ENCODE assay signal across 15 cellular contexts in genomic region chr2:173049732-173050314, GRCh38. TPM values are rescaled to one million over a fixed set of nuclear protein-coding genes. Genes with fewer than 3 reads are reported as not detected.
DNase-seq lines count a peak whose midpoint lies in the region; FAIRE-seq and TF ChIP-seq lines count a peak whose summit lies in the region.
"Had no signal": no experiment of that assay in that cellular context is flagged by ENCODE, and none has a peak within 500 bp of the region (broad histone marks: within the 10 kb centered on the region; RNA-seq: fewer than 3 reads in every experiment).

No MANE protein-coding gene starts in this region.

- H3K4me1 Mint-ChIP-seq in activated T-helper 2 cell treated with anti-CD3 and anti-CD28 coated beads, Interferon-gamma antibody, Interleukin-2, Interleukin-4, amounts not matched to agents 10 μg/mL and 5 μg/mL and 100 μg/mL, durations not matched to agents 14 hours and 24 hours and 36 hours (ENCODE audit: low read depth) = peaks cover 14% of the 10 kb centered on the region
- H3K4me1 Mint-ChIP-seq: central memory CD8-positive, alpha-beta T cell had no signal

- 54 to 56% methylated on average over 5 of the region's 5 CpGs for WGBS in esophagus, 2 donors
- 21% methylated on average over 5 of the region's 5 CpGs for WGBS in prostate gland
- WGBS in small intestine, 3 donors = 17 to 51% (median 39%) methylated on average over 5 of the region's 5 CpGs

- no peaks in the 10 kb centered on the region for H3K9me3 ChIP-seq in BLaER1 treated with 17β-estradiol and CSF1 and Interleukin-3, amounts not matched to agents 10 nM and 100 nM (replicated peaks in 1 of 11)
- no peaks in the 10 kb centered on the region for H3K9me3 ChIP-seq in esophagus (ENCODE audit: control insufficient read depth in 2 of 2, insufficient read depth in 1 of 2, low read depth in 1 of 2, low read length in 1 of 2)
- no peaks in the 10 kb centered on the region for H3K9me3 ChIP-seq in prostate gland
- H3K9me3 ChIP-seq in small intestine (ENCODE audit: control insufficient read depth, low read depth) = no peaks in the 10 kb centered on the region

- DNase-seq in NCI-H69 (lab: John Stamatoyannopoulos, UW) = peak; percentile 77
- no peak for DNase-seq in prostate gland (ENCODE audit: low spot score)
- DNase-seq in NAMALWA (ENCODE audit: low spot score) = no peak
- no peak for DNase-seq in activated T-helper 2 cell treated with anti-CD3 and anti-CD28 coated beads, Interferon-gamma antibody, Interleukin-2, Interleukin-4, amounts not matched to agents 10 μg/mL and 5 μg/mL and 100 μg/mL, durations not matched to agents 14 hours and 24 hours and 36 hours (ENCODE audit: low spot score)
- DNase-seq in erythroblast (lab: John Stamatoyannopoulos, UW) = no peak
- DNase-seq in small intestine = no peak
- DNase-seq: activated CD4-positive, alpha-beta T cell treated with anti-CD3 and anti-CD28 coated beads, Interleukin-2, amount 50 U/mL, for 1 hour; C1 segment of cervical spinal cord; islet precursor cell; NCI-H187 treated with DMSO at 0.1 percent for 48 hours had no signal

- H3K4me3 ChIP-seq in BLaER1 treated with 17β-estradiol and CSF1 and Interleukin-3, amounts not matched to agents 10 nM and 100 nM = no peak overlapping the region
- H3K4me3 ChIP-seq in esophagus (ENCODE audit: low read depth in 1 of 2, low read length in 2 of 2) = no peak overlapping the region
- no peak overlapping the region for H3K4me3 ChIP-seq in prostate gland
- no peak overlapping the region for H3K4me3 ChIP-seq in small intestine (ENCODE audit: low read depth in 1 of 2, low read length in 2 of 2)

- TF ChIP-seq CTCF in prostate gland (IDR thresholded peaks at IDR 0.05) = no peak

- no peak for TF ChIP-seq POLR2A in prostate gland (IDR thresholded peaks at IDR 0.05)
- TF ChIP-seq POLR2A in erythroblast (IDR thresholded peaks at IDR 0.05; ENCODE audit: low read length) = no peak

- no peaks in the 10 kb centered on the region for H4K20me1 ChIP-seq in BLaER1 treated with 17β-estradiol and CSF1 and Interleukin-3, amounts not matched to agents 10 nM and 100 nM

- peak overlapping the region in 8 of 11 experiments; percentile 30 to 67 (median 47); a peak in 12 of 22 replicates for H3K9ac ChIP-seq in BLaER1 treated with 17β-estradiol and CSF1 and Interleukin-3, amounts not matched to agents 10 nM and 100 nM

- H3K4me1 ChIP-seq in BLaER1 treated with 17β-estradiol and CSF1 and Interleukin-3, amounts not matched to agents 10 nM and 100 nM = peaks cover 0 to 64% (median 34%) of the 10 kb centered on the region in 10 experiments; a peak in 15 of 20 replicates
- H3K4me1 ChIP-seq in esophagus (ENCODE audit: control insufficient read depth in 2 of 2, insufficient read depth in 2 of 2, low read length in 1 of 2) = no peaks in the 10 kb centered on the region
- no peaks in the 10 kb centered on the region for H3K4me1 ChIP-seq in prostate gland (replicated peaks)
- peaks cover 0 to 6% of the 10 kb centered on the region in 2 donors for H3K4me1 ChIP-seq in small intestine (ENCODE audit: control insufficient read depth in 2 of 2, insufficient read depth in 1 of 2, low read depth in 1 of 2, low read length in 1 of 2)

- H3K36me3 ChIP-seq in BLaER1 treated with 17β-estradiol and CSF1 and Interleukin-3, amounts not matched to agents 10 nM and 100 nM = no peaks in the 10 kb centered on the region
- H3K36me3 ChIP-seq in esophagus (ENCODE audit: control insufficient read depth in 2 of 2, insufficient read depth in 2 of 2, low read length in 1 of 2) = no peaks in the 10 kb centered on the region
- H3K36me3 ChIP-seq in prostate gland = no peaks in the 10 kb centered on the region
- no peaks in the 10 kb centered on the region for H3K36me3 ChIP-seq in small intestine (ENCODE audit: control insufficient read depth in 2 of 2, insufficient read depth in 2 of 2, low read length in 2 of 2)

- H3K4me2 ChIP-seq in BLaER1 treated with 17β-estradiol and CSF1 and Interleukin-3, amounts not matched to agents 10 nM and 100 nM = peak overlapping the region in 9 of 11 experiments; percentile 4 to 83 (median 71); a peak in 16 of 22 replicates

- H3K27me3 ChIP-seq in BLaER1 treated with 17β-estradiol and CSF1 and Interleukin-3, amounts not matched to agents 10 nM and 100 nM = no peaks in the 10 kb centered on the region
- no peaks in the 10 kb centered on the region for H3K27me3 ChIP-seq in esophagus (ENCODE audit: control insufficient read depth in 1 of 2, insufficient read depth in 2 of 2, low read length in 2 of 2)
- H3K27me3 ChIP-seq in prostate gland (replicated peaks; ENCODE audit: insufficient read depth) = no peaks in the 10 kb centered on the region
- no peaks in the 10 kb centered on the region for H3K27me3 ChIP-seq in small intestine (ENCODE audit: control insufficient read depth in 2 of 2, insufficient read depth in 2 of 2, low read length in 2 of 2)

- H3K27ac Mint-ChIP-seq in activated T-helper 2 cell treated with anti-CD3 and anti-CD28 coated beads, Interferon-gamma antibody, Interleukin-2, Interleukin-4, amounts not matched to agents 10 μg/mL and 5 μg/mL and 100 μg/mL, durations not matched to agents 14 hours and 24 hours and 36 hours = no peak overlapping the region

- no peaks in the 10 kb centered on the region for H3K9me3 Mint-ChIP-seq in activated T-helper 2 cell treated with anti-CD3 and anti-CD28 coated beads, Interferon-gamma antibody, Interleukin-2, Interleukin-4, amounts not matched to agents 10 μg/mL and 5 μg/mL and 100 μg/mL, durations not matched to agents 14 hours and 24 hours and 36 hours
- H3K9me3 Mint-ChIP-seq: central memory CD8-positive, alpha-beta T cell; neural crest cell had no signal

- no peak for FAIRE-seq in small intestine (lab: Jason Lieb, UNC)
- FAIRE-seq: GM18507 had no signal

- peak overlapping the region in 10 of 11 experiments; percentile 53 to 87 (median 74); a peak in 20 of 22 replicates for H3K27ac ChIP-seq in BLaER1 treated with 17β-estradiol and CSF1 and Interleukin-3, amounts not matched to agents 10 nM and 100 nM
- H3K27ac ChIP-seq in esophagus (ENCODE audit: low read depth in 2 of 2, low read length in 1 of 2) (peak overlapping the region; percentile 42 to 74), prostate gland (peak overlapping the region; percentile 36 to 60), small intestine (ENCODE audit: low read depth in 1 of 2, low read length in 1 of 2) (peak overlapping the region in 1 of 2 donors; percentile 11)

- H3K27me3 Mint-ChIP-seq in activated T-helper 2 cell treated with anti-CD3 and anti-CD28 coated beads, Interferon-gamma antibody, Interleukin-2, Interleukin-4, amounts not matched to agents 10 μg/mL and 5 μg/mL and 100 μg/mL, durations not matched to agents 14 hours and 24 hours and 36 hours (ENCODE audit: low read depth) = peaks cover 38% of the 10 kb centered on the region

- no peak overlapping the region for H3K4me3 Mint-ChIP-seq in activated T-helper 2 cell treated with anti-CD3 and anti-CD28 coated beads, Interferon-gamma antibody, Interleukin-2, Interleukin-4, amounts not matched to agents 10 μg/mL and 5 μg/mL and 100 μg/mL, durations not matched to agents 14 hours and 24 hours and 36 hours (ENCODE audit: low read depth)
- H3K4me3 Mint-ChIP-seq: central memory CD8-positive, alpha-beta T cell; neural crest cell had no signal

- intact Hi-C loops in prostate gland (cut with DNase I) = no loop called here
- intact Hi-C loops in activated T-helper 2 cell treated with anti-CD3 and anti-CD28 coated beads, Interferon-gamma antibody, Interleukin-2, Interleukin-4, amounts not matched to agents 10 μg/mL and 5 μg/mL and 100 μg/mL, durations not matched to agents 14 hours and 24 hours and 36 hours (cut with micrococcal nuclease) = loop anchor here (1.0 kb wide), 3 partner anchors 51 to 101 kb away; no protein-coding TSS in a partner anchor

- no peaks in the 10 kb centered on the region for H3K36me3 Mint-ChIP-seq in activated T-helper 2 cell treated with anti-CD3 and anti-CD28 coated beads, Interferon-gamma antibody, Interleukin-2, Interleukin-4, amounts not matched to agents 10 μg/mL and 5 μg/mL and 100 μg/mL, durations not matched to agents 14 hours and 24 hours and 36 hours (ENCODE audit: low read depth)

RNA-seq across cellular contexts. Expression of gene MAP3K20, which starts 25.8 kb away (rescaled TPM):
- polyA plus RNA-seq in esophagus (10 to 100 TPM in 1 of 2 donors, 1 to 10 TPM in 1; 5.0 to 13.3 TPM), small intestine (10 to 100 TPM in 1 of 3 donors, 1 to 10 TPM in 2; 2.0 to 21.9 (median 5.1) TPM)
- total RNA-seq in prostate gland = 10 to 100 TPM; 28.9 to 48.8 TPM
- total RNA-seq in activated T-helper 2 cell treated with anti-CD3 and anti-CD28 coated beads, Interferon-gamma antibody, Interleukin-2, Interleukin-4, amounts not matched to agents 10 μg/mL and 5 μg/mL and 100 μg/mL, durations not matched to agents 14 hours and 24 hours and 36 hours = 26.5 and 26.8 TPM in 2 replicates
